ENCODE assay signal across 10 cellular contexts in the genomic region with DNA sequence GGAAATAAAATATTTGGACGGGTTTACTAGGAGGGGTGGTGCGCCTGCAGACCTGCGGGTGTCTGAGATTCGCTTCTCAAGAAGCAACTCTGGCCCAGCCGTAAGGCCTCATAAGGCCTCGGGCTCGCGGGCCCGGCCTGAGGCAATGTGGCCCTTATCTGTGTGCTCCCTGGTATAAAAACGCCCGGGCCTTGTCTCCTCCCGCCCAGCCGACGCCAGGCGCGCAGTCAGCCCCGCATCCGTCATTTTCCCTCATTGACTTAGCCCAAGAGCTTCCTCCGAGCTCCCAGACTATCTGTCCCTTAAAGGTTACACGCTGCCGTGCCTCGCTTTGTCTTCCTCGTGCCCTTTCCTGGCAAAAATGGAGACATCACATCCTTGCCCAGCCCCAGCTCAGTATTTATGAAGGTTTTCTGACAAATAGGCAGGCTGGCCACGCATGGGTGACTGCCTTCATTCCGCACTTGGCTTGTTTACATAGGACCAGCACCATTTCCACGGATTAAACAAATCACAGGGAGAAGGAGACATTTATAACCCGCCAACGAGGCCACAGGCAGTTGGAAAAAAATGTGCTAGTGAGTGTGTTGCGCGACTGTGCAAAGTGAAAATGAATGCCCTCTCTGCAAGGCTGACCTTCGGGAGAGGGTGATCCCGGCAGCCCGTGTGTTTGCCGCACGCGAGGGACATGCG.
DNase-seq lines count a peak whose midpoint lies in the region; ATAC-seq and FAIRE-seq lines count a peak whose summit lies in the region.
"Had no signal": no experiment of that assay in that cellular context is flagged by ENCODE, and none has a peak within 500 bp of the region (broad histone marks: within the 10 kb centered on the region; RNA-seq: fewer than 3 reads in every experiment).

No MANE protein-coding gene starts in this region.

- no peak overlapping the region for H3K4me3 ChIP-seq in CD4-positive, CD25-positive, alpha-beta regulatory T cell (ENCODE audit: low read depth, low read length)
- H3K4me3 ChIP-seq in esophagus (ENCODE audit: low read depth in 1 of 2, low read length in 2 of 2) = peak overlapping the region; percentile 55 to 61
- H3K4me3 ChIP-seq in neuronal stem cell (ENCODE audit: low read length in 2 of 2) = peak overlapping the region in 1 of 2 donors; percentile 45
- H3K4me3 ChIP-seq in small intestine (ENCODE audit: low read depth in 1 of 2, low read length in 2 of 2) = peak overlapping the region in 1 of 2 donors; percentile 42

- peak overlapping the region; percentile 25 for H3K9ac ChIP-seq in neuronal stem cell (ENCODE audit: low read depth, low read length, poor library complexity)

- peak overlapping the region; percentile 95 for H3K18ac ChIP-seq in neuronal stem cell (ENCODE audit: low read length)

- H2AK5ac ChIP-seq in neuronal stem cell (ENCODE audit: low read depth, low read length) = peak overlapping the region; percentile 41

- no peak overlapping the region for H3K27ac ChIP-seq in CD4-positive, CD25-positive, alpha-beta regulatory T cell (ENCODE audit: insufficient read depth, low read length, poor library complexity, severe bottlenecking)
- no peak overlapping the region for H3K27ac ChIP-seq in esophagus (ENCODE audit: low read depth in 2 of 2, low read length in 1 of 2)
- no peak overlapping the region for H3K27ac ChIP-seq in neuronal stem cell (replicated peaks; ENCODE audit: low read length)
- H3K27ac ChIP-seq in small intestine (ENCODE audit: low read depth in 1 of 2, low read length in 1 of 2) = no peak overlapping the region
- H3K27ac ChIP-seq: HL-60, neutrophil had no signal

- no peak for FAIRE-seq in small intestine (lab: Jason Lieb, UNC)

- peaks cover 56% of the 10 kb centered on the region for H3K27me3 ChIP-seq in CD4-positive, CD25-positive, alpha-beta regulatory T cell (ENCODE audit: control insufficient read depth, insufficient read depth, low read length)
- H3K27me3 ChIP-seq in esophagus (ENCODE audit: control insufficient read depth in 1 of 2, insufficient read depth in 2 of 2, low read length in 2 of 2) (no peaks in the 10 kb centered on the region), neuronal stem cell (ENCODE audit: control insufficient read depth in 3 of 3, insufficient read depth in 3 of 3, low read depth in 1 of 3, low read length in 3 of 3) (peaks cover 8 to 91% (median 40%) of the 10 kb centered on the region in 3 experiments), small intestine (ENCODE audit: control insufficient read depth in 2 of 2, insufficient read depth in 2 of 2, low read length in 2 of 2) (peaks cover 4 to 12% of the 10 kb centered on the region in 2 donors)

- no peaks in the 10 kb centered on the region for H3K79me1 ChIP-seq in neuronal stem cell (ENCODE audit: low read depth, low read length)

- H3K4me1 ChIP-seq in CD4-positive, CD25-positive, alpha-beta regulatory T cell (ENCODE audit: control insufficient read depth, insufficient read depth, low read length, poor library complexity, severe bottlenecking) = peaks cover 15% of the 10 kb centered on the region
- H3K4me1 ChIP-seq in esophagus (ENCODE audit: control insufficient read depth in 2 of 2, insufficient read depth in 2 of 2, low read length in 1 of 2) = peaks cover 6 to 9% of the 10 kb centered on the region in 2 donors
- H3K4me1 ChIP-seq in neuronal stem cell (ENCODE audit: control insufficient read depth in 2 of 2, insufficient read depth in 1 of 2, low read depth in 1 of 2, low read length in 2 of 2) = peaks cover 25 to 29% of the 10 kb centered on the region in 2 donors
- H3K4me1 ChIP-seq in small intestine (ENCODE audit: control insufficient read depth in 2 of 2, insufficient read depth in 1 of 2, low read depth in 1 of 2, low read length in 1 of 2) = no peaks in the 10 kb centered on the region

- H4K91ac ChIP-seq in neuronal stem cell (ENCODE audit: low read depth, low read length, poor library complexity) = no peak overlapping the region

- H3K27ac Mint-ChIP-seq in CD4-positive, CD25-positive, alpha-beta regulatory T cell = peak overlapping the region in 2 of 3 donors; percentile 62 to 76

- peaks cover 3 to 17% (median 10%) of the 10 kb centered on the region in 4 donors for H3K4me1 Mint-ChIP-seq in CD4-positive, CD25-positive, alpha-beta regulatory T cell

- peak overlapping the region in 3 of 4 donors; percentile 54 to 80 (median 77) for H3K4me3 Mint-ChIP-seq in CD4-positive, CD25-positive, alpha-beta regulatory T cell

- H2BK5ac ChIP-seq in neuronal stem cell (ENCODE audit: low read length) = peak overlapping the region; percentile 7

- peak overlapping the region; percentile 84 for H2AFZ ChIP-seq in neuronal stem cell (ENCODE audit: low read length)

- peak overlapping the region; percentile 33 for H3K14ac ChIP-seq in neuronal stem cell (ENCODE audit: low read length)

- no peak for DNase-seq in CD4-positive, CD25-positive, alpha-beta regulatory T cell
- peak; percentile 32 for DNase-seq in NCI-H69 (lab: John Stamatoyannopoulos, UW)
- DNase-seq in neuronal stem cell (ENCODE audit: low spot score) = peak; percentile 30
- no peak for DNase-seq in stimulated activated CD4-positive, alpha-beta T cell treated with anti-CD3 and anti-CD28 coated beads, Interleukin-4, amount 100 ng/mL, for 4 hours
- DNase-seq in small intestine = no peak
- DNase-seq in kidney glomerular epithelial cell (lab: John Stamatoyannopoulos, UW) = no peak
- DNase-seq in activated CD8-positive, alpha-beta memory T cell treated with anti-CD3 and anti-CD28 coated beads for 24 hours = no peak

- H3K23ac ChIP-seq in neuronal stem cell (ENCODE audit: low read depth, low read length, poor library complexity) = peak overlapping the region; percentile 70

- peaks cover 0 to 4% (median 0%) of the 10 kb centered on the region in 7 donors for H3K9me3 Mint-ChIP-seq in CD4-positive, CD25-positive, alpha-beta regulatory T cell

- H3K9me3 ChIP-seq in CD4-positive, CD25-positive, alpha-beta regulatory T cell (ENCODE audit: control insufficient read depth in 2 of 2, low read length in 2 of 2) = no peaks in the 10 kb centered on the region
- no peaks in the 10 kb centered on the region for H3K9me3 ChIP-seq in esophagus (ENCODE audit: control insufficient read depth in 2 of 2, insufficient read depth in 1 of 2, low read depth in 1 of 2, low read length in 1 of 2)
- peaks cover 0 to 3% of the 10 kb centered on the region in 2 donors for H3K9me3 ChIP-seq in neuronal stem cell (replicated peaks in 1 of 2; ENCODE audit: control insufficient read depth in 2 of 2, insufficient read depth in 1 of 2, low read depth in 1 of 2, low read length in 2 of 2)
- H3K9me3 ChIP-seq in small intestine (ENCODE audit: control insufficient read depth, low read depth) = no peaks in the 10 kb centered on the region
- H3K9me3 ChIP-seq: neutrophil had no signal

- H3K27me3 Mint-ChIP-seq in CD4-positive, CD25-positive, alpha-beta regulatory T cell = peaks cover 76% of the 10 kb centered on the region

- 71 to 72% methylated on average over 37 of the region's 37 CpGs for WGBS in esophagus, 2 donors
- WGBS in neuronal stem cell (ENCODE audit: extremely low coverage in 2 of 2, insufficient read length in 2 of 2, insufficient replicate concordance in 1 of 2), 2 donors = no CpG with 5 or more reads among the region's 37 CpGs
- WGBS in small intestine, 3 donors = 59 to 66% (median 66%) methylated on average over 37 of the region's 37 CpGs

- peak overlapping the region; percentile 18 for H3K4ac ChIP-seq in neuronal stem cell (ENCODE audit: low read length)

- H3K4me2 ChIP-seq in neuronal stem cell (ENCODE audit: insufficient read depth, low read length, poor library complexity, severe bottlenecking) = peak overlapping the region; percentile 73

- peak overlapping the region; percentile 97 for H2BK15ac ChIP-seq in neuronal stem cell (ENCODE audit: low read length)

- H3K36me3 Mint-ChIP-seq in CD4-positive, CD25-positive, alpha-beta regulatory T cell = no peaks in the 10 kb centered on the region

- H4K8ac ChIP-seq in neuronal stem cell (ENCODE audit: low read depth, low read length) = peak overlapping the region; percentile 94

- H3K36me3 ChIP-seq in CD4-positive, CD25-positive, alpha-beta regulatory T cell (ENCODE audit: control insufficient read depth, insufficient read depth, low read length) = no peaks in the 10 kb centered on the region
- no peaks in the 10 kb centered on the region for H3K36me3 ChIP-seq in esophagus (ENCODE audit: control insufficient read depth in 2 of 2, insufficient read depth in 2 of 2, low read length in 1 of 2)
- H3K36me3 ChIP-seq in neuronal stem cell (replicated peaks in 1 of 2; ENCODE audit: control insufficient read depth in 2 of 2, insufficient read depth in 2 of 2, low read length in 2 of 2) = no peaks in the 10 kb centered on the region
- no peaks in the 10 kb centered on the region for H3K36me3 ChIP-seq in small intestine (ENCODE audit: control insufficient read depth in 2 of 2, insufficient read depth in 2 of 2, low read length in 2 of 2)
- H3K36me3 ChIP-seq: neutrophil had no signal

- H2BK12ac ChIP-seq in neuronal stem cell (ENCODE audit: low read length) = peak overlapping the region; percentile 66

- H2BK120ac ChIP-seq in neuronal stem cell (ENCODE audit: low read depth, low read length) = no peak overlapping the region

- ATAC-seq in CD4-positive, CD25-positive, alpha-beta regulatory T cell (ENCODE audit: low read depth in 2 of 2) = no peak

Comparison
In these comparisons a context has a peak if more than half of its experiments do, and no peak if none do; other contexts are left out.
1. DNase-seq: peak in NCI-H69 (single experiment) and neuronal stem cell (single experiment); none in CD4-positive, CD25-positive, alpha-beta regulatory T cell (0 of 3), stimulated activated CD4-positive, alpha-beta T cell treated with anti-CD3 and anti-CD28 coated beads, Interleukin-4, amount 100 ng/mL, for 4 hours (0 of 2), small intestine (single experiment), kidney glomerular epithelial cell (single experiment) and activated CD8-positive, alpha-beta memory T cell treated with anti-CD3 and anti-CD28 coated beads for 24 hours (single experiment).